19 cellular contexts compared by ENCODE assay signal in genomic region chr22:30158277-30158676, GRCh38.
A peak's percentile ranks its signal among the peaks of the same experiment; 100 is the strongest.
DNase-seq lines count a peak whose midpoint lies in the region; ATAC-seq and TF ChIP-seq lines count a peak whose summit lies in the region.
"Had no signal": no experiment of that assay in that cellular context is flagged by ENCODE, and none has a peak within 500 bp of the region (broad histone marks: within the 10 kb centered on the region; RNA-seq: fewer than 3 reads in every experiment).

No MANE protein-coding gene starts in this region.

- H3K27me3 ChIP-seq in neural progenitor cell = no peaks in the 10 kb centered on the region

- peak overlapping the region; percentile 45 for H2AFZ ChIP-seq in neural progenitor cell (replicated peaks)

- H3K79me2 ChIP-seq in neural progenitor cell (ENCODE audit: low read depth) = no peaks in the 10 kb centered on the region

- no peaks in the 10 kb centered on the region for H3F3A ChIP-seq in neural progenitor cell (ENCODE audit: low read depth)

- H3K36me3 Mint-ChIP-seq in activated naive CD4-positive, alpha-beta T cell treated with anti-CD3 and anti-CD28 coated beads for 36 hours (ENCODE audit: low read depth) = no peaks in the 10 kb centered on the region
- no peaks in the 10 kb centered on the region for H3K36me3 Mint-ChIP-seq in WTC11
- H3K36me3 Mint-ChIP-seq in activated T-helper 17 cell treated with anti-CD3 and anti-CD28 coated beads, Interleukin-2, amount 50 U/mL, for 72 hours (ENCODE audit: low read depth) = no peaks in the 10 kb centered on the region
- no peaks in the 10 kb centered on the region for H3K36me3 Mint-ChIP-seq in neural progenitor cell
- H3K36me3 Mint-ChIP-seq: CD14-positive monocyte had no signal

- no peak overlapping the region for H3K27ac ChIP-seq in neural progenitor cell

- no peaks in the 10 kb centered on the region for H3K9me3 ChIP-seq in neural progenitor cell (ENCODE audit: low read depth)

- no peaks in the 10 kb centered on the region for H3K36me3 ChIP-seq in neural progenitor cell

- no peaks in the 10 kb centered on the region for H4K20me1 ChIP-seq in neural progenitor cell (ENCODE audit: low read depth)

- no peak overlapping the region for H3K4me3 ChIP-seq in neural progenitor cell

- TF ChIP-seq CTCF in WTC11 (IDR thresholded peaks at IDR 0.05) (no peak), neural progenitor cell (IDR thresholded peaks at IDR 0.05) (no peak)

- CTCF ChIA-PET in activated naive CD4-positive, alpha-beta T cell treated with anti-CD3 and anti-CD28 coated beads for 36 hours (lab: Charles Lee) = interaction anchor here (0.7 to 1.6 kb wide), 6 partner anchors 15 to 136 kb away, joined by 3 to 4 read pairs (median 3); no protein-coding TSS in a partner anchor
- CTCF ChIA-PET in WTC11 (lab: Charles Lee) = interaction anchor here (1.7 kb wide), 1 partner anchor 97 kb away, joined by 4 read pairs; no protein-coding TSS in a partner anchor

- H3K4me3 Mint-ChIP-seq in activated naive CD4-positive, alpha-beta T cell treated with anti-CD3 and anti-CD28 coated beads for 36 hours = no peak overlapping the region
- H3K4me3 Mint-ChIP-seq in WTC11 = no peak overlapping the region
- H3K4me3 Mint-ChIP-seq in activated T-helper 17 cell treated with anti-CD3 and anti-CD28 coated beads, Interleukin-2, amount 50 U/mL, for 72 hours = peak overlapping the region; percentile 63
- no peak overlapping the region for H3K4me3 Mint-ChIP-seq in neural progenitor cell
- H3K4me3 Mint-ChIP-seq: CD14-positive monocyte, HFFc6 had no signal

- H3K9me3 Mint-ChIP-seq in activated naive CD4-positive, alpha-beta T cell treated with anti-CD3 and anti-CD28 coated beads for 36 hours = no peaks in the 10 kb centered on the region
- H3K9me3 Mint-ChIP-seq in WTC11 (no peaks in the 10 kb centered on the region), neural progenitor cell (no peaks in the 10 kb centered on the region)
- H3K9me3 Mint-ChIP-seq in activated T-helper 17 cell treated with anti-CD3 and anti-CD28 coated beads, Interleukin-2, amount 50 U/mL, for 72 hours = no peaks in the 10 kb centered on the region
- H3K9me3 Mint-ChIP-seq: CD14-positive monocyte, HFFc6 had no signal

- POLR2A ChIA-PET in WTC11 (lab: Charles Lee) = no interaction called here

- no peaks in the 10 kb centered on the region for H3K4me1 ChIP-seq in neural progenitor cell

- H3K4me1 Mint-ChIP-seq in activated naive CD4-positive, alpha-beta T cell treated with anti-CD3 and anti-CD28 coated beads for 36 hours (ENCODE audit: low read depth) = peaks cover 60% of the 10 kb centered on the region
- H3K4me1 Mint-ChIP-seq in WTC11 (peaks cover 14% of the 10 kb centered on the region), neural progenitor cell (peaks cover 12% of the 10 kb centered on the region)
- peaks cover 31% of the 10 kb centered on the region for H3K4me1 Mint-ChIP-seq in activated T-helper 17 cell treated with anti-CD3 and anti-CD28 coated beads, Interleukin-2, amount 50 U/mL, for 72 hours
- H3K4me1 Mint-ChIP-seq: CD14-positive monocyte had no signal

- peak overlapping the region; percentile 93 for H3K27ac Mint-ChIP-seq in activated naive CD4-positive, alpha-beta T cell treated with anti-CD3 and anti-CD28 coated beads for 36 hours
- H3K27ac Mint-ChIP-seq in WTC11 (no peak overlapping the region), neural progenitor cell (no peak overlapping the region)
- peak overlapping the region; percentile 99 for H3K27ac Mint-ChIP-seq in activated T-helper 17 cell treated with anti-CD3 and anti-CD28 coated beads, Interleukin-2, amount 50 U/mL, for 72 hours
- H3K27ac Mint-ChIP-seq: HFFc6 had no signal

- intact Hi-C loops in activated naive CD4-positive, alpha-beta T cell treated with anti-CD3 and anti-CD28 coated beads for 36 hours (cut with micrococcal nuclease) = loop anchor here (2.0 kb wide), 2 partner anchors 25 to 39 kb away; no protein-coding TSS in a partner anchor

- no peak overlapping the region for H3K4me2 ChIP-seq in neural progenitor cell

- no peak for DNase-seq in activated naive CD4-positive, alpha-beta T cell treated with anti-CD3 and anti-CD28 coated beads for 36 hours
- no peak for DNase-seq in activated naive CD4-positive, alpha-beta T cell (lab: John Stamatoyannopoulos, UW)
- DNase-seq in WTC11 (ENCODE audit: low spot score) = no peak
- DNase-seq in neural progenitor cell (ENCODE audit: low spot score) = no peak
- no peak for DNase-seq in NCI-H2227 treated with DMSO at 0.1 percent for 48 hours (lab: John Stamatoyannopoulos, UW)
- DNase-seq in SK-N-DZ (ENCODE audit: low spot score) = no peak
- DNase-seq: ACHN, COR-L47, DMS 273 treated with DMSO at 0.1 percent for 48 hours, DND-41, HFFc6, NCI-H1417 treated with DMSO at 0.1 percent for 48 hours, NCI-H187 treated with DMSO at 0.1 percent for 48 hours, NCI-H226, NCI-H524, SHP77 had no signal

- no peak for ATAC-seq in WTC11
- peak; percentile 36 for ATAC-seq in activated T-helper 17 cell treated with anti-CD3 and anti-CD28 coated beads, Interleukin-2, amount 50 U/mL, for 72 hours (replicated peaks)
- no peak for ATAC-seq in HG03565 (IDR thresholded peaks at IDR 0.05; ENCODE audit: unreplicated experiment)

- no peaks in the 10 kb centered on the region for H3K27me3 Mint-ChIP-seq in activated naive CD4-positive, alpha-beta T cell treated with anti-CD3 and anti-CD28 coated beads for 36 hours (ENCODE audit: low read depth)
- peaks cover 13% of the 10 kb centered on the region for H3K27me3 Mint-ChIP-seq in WTC11 (ENCODE audit: low read depth)
- no peaks in the 10 kb centered on the region for H3K27me3 Mint-ChIP-seq in activated T-helper 17 cell treated with anti-CD3 and anti-CD28 coated beads, Interleukin-2, amount 50 U/mL, for 72 hours
- H3K27me3 Mint-ChIP-seq in neural progenitor cell (ENCODE audit: insufficient read depth, low read depth) = peaks cover 2% of the 10 kb centered on the region

- H3K9ac ChIP-seq in neural progenitor cell = no peak overlapping the region

TF ChIP-seq in WTC11, 78 proteins besides CTCF, POLR2A, EP300 and RAD21:
- TF ChIP-seq USF2 (CRISPR knock-in tag; IDR thresholded peaks at IDR 0.05) (no peak), ZNF512 (CRISPR knock-in tag; IDR thresholded peaks at IDR 0.05; ENCODE audit: borderline replicate concordance) (peak; percentile 70; the same call in 1 of the 2 replicates)
TF ChIP-seq in WTC11: peak in this region for 1.

Comparison
In these comparisons a context has a peak if more than half of its experiments do, and no peak if none do; other contexts are left out.
1. H3K27ac Mint-ChIP-seq: peak in activated naive CD4-positive, alpha-beta T cell treated with anti-CD3 and anti-CD28 coated beads for 36 hours (single experiment) and activated T-helper 17 cell treated with anti-CD3 and anti-CD28 coated beads, Interleukin-2, amount 50 U/mL, for 72 hours (single experiment); none in WTC11 (single experiment) and neural progenitor cell (single experiment).